7 cellular contexts compared by ENCODE assay signal in the genomic region with DNA sequence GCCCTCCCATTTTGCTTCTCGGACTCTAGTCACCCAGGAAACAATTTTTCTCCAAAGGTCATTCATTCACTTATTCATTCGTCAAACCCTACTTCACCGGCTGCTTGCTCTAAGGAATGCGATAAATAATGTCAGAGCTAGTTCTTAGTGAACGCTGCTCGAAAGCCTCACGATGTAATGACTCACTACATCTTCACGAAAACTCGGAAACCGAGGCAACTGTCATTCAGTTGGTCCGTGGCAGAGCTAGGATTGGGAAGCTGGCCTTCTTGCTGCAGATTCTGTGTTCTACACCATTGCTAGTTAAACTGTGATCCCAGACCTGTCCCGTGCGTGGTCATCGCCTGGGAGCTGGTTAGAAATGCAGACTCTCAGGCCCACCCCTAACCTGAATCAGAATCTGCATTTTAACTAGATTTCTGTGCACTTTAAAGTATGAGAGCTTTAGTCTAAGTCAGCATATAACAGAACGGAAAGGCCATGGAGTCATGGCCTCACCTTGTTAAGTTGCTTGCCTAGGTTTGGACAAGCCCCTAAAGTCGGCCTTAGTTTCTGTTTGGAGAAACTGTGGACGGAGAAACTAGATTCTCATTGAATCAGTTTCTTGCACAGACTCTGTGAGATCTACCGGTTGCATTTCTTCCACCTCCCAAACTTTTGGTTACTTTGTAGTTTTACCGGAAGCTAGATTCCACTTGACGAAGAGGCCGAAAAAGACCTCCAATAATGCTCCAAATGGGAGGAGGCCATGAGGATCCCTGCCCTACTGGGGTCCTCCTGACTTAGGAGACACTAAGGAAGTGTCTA. TPM values are rescaled to one million over a fixed set of nuclear protein-coding genes. Genes with fewer than 3 reads are reported as not detected.
DNase-seq lines count a peak whose midpoint lies in the region; ATAC-seq, FAIRE-seq and TF ChIP-seq lines count a peak whose summit lies in the region.

No MANE protein-coding gene starts in this region.

- TF ChIP-seq POLR2A in vagina (IDR thresholded peaks at IDR 0.05), result no peak

- peak overlapping the region; percentile 77 for H3K4me3 ChIP-seq in MG63
- H3K4me3 ChIP-seq in bronchial epithelial cell (ENCODE audit: low read depth, low read length), result peak overlapping the region; percentile 87
- peak overlapping the region; percentile 76 for H3K4me3 ChIP-seq in mesodermal cell (ENCODE audit: extremely low read depth, insufficient read depth, low read length, poor library complexity, severe bottlenecking)
- H3K4me3 ChIP-seq in vagina, result peak overlapping the region; percentile 78 to 85

- TF ChIP-seq CTCF in bronchial epithelial cell (IDR thresholded peaks at IDR 0.05; ENCODE audit: insufficient read depth, low read length, severe bottlenecking) (no peak), vagina (IDR thresholded peaks at IDR 0.05) (no peak)

- H3K36me3 ChIP-seq in MG63 (no peaks in the 10 kb centered on the region; the same call in 1 of the 2 replicates), bronchial epithelial cell (ENCODE audit: control insufficient read depth, insufficient read depth, low read length) (peaks cover 3% of the 10 kb centered on the region), mesodermal cell (ENCODE audit: control insufficient read depth, insufficient read depth, low read length) (peaks cover 11% of the 10 kb centered on the region), vagina (peaks cover 0 to under 1% of the 10 kb centered on the region in 2 donors)

- peak; percentile 29 for ATAC-seq in GM19395 (IDR thresholded peaks at IDR 0.05; ENCODE audit: unreplicated experiment)

- H3K9me3 ChIP-seq in MG63, result no peaks in the 10 kb centered on the region
- no peaks in the 10 kb centered on the region for H3K9me3 ChIP-seq in mesodermal cell (ENCODE audit: control insufficient read depth, low read length)
- no peaks in the 10 kb centered on the region for H3K9me3 ChIP-seq in vagina

- H3K27me3 ChIP-seq in MG63 (no peaks in the 10 kb centered on the region), bronchial epithelial cell (ENCODE audit: control insufficient read depth, insufficient read depth, low read length) (no peaks in the 10 kb centered on the region), vagina (no peaks in the 10 kb centered on the region)

- peaks cover 24% of the 10 kb centered on the region for H3K4me1 ChIP-seq in mesodermal cell (ENCODE audit: control insufficient read depth, insufficient read depth, low read length, poor library complexity, severe bottlenecking)
- peaks cover 56% of the 10 kb centered on the region for H3K4me1 ChIP-seq in vagina

- DNase-seq in MG63 (no peak), bronchial epithelial cell (ENCODE audit: low read depth) (peak; percentile 81), vagina (ENCODE audit: extremely low spot score in 2 of 2) (no peak), Ammon's horn (ENCODE audit: low spot score) (no peak), NCI-H2029 treated with DMSO at 0.1 percent for 48 hours (lab: John Stamatoyannopoulos, UW) (no peak)

- H3K27ac ChIP-seq in mesodermal cell (ENCODE audit: low read depth, low read length, severe bottlenecking) (peak overlapping the region; percentile 64), vagina (peak overlapping the region; percentile 39)

- intact Hi-C loops in vagina (cut with DNase I), result no loop called here

- 59 to 61% methylated on average over 20 of the region's 21 CpGs for WGBS in mesodermal cell (ENCODE audit: insufficient coverage in 2 of 2), 2 experiments

- no peak for FAIRE-seq in bronchial epithelial cell (lab: Jason Lieb, UNC)

RNA-seq across cellular contexts. Expression of a gene that starts 0.6 kb away (rescaled TPM):
- total RNA-seq in MG63 (2014; rRNA removed; shearing (Covaris generic); ENCODE audit: low replicate concordance), result 7.5 and 29.8 TPM in 2 replicates
- total RNA-seq in bronchial epithelial cell (9.7 and 11.8 TPM in 2 replicates), vagina (122 TPM)
- 43.3 TPM for polyA plus RNA-seq in mesodermal cell (2013, experiment 1 of 2)
- polyA plus RNA-seq in mesodermal cell (2013, experiment 2 of 2), result 36.5 TPM

RNA-seq across cellular contexts. Expression of a gene that starts 20.9 kb away (rescaled TPM):
- total RNA-seq in MG63 (2014; rRNA removed; shearing (Covaris generic); ENCODE audit: low replicate concordance), result 34.0 and 64.8 TPM in 2 replicates
- total RNA-seq in bronchial epithelial cell (16.9 and 28.2 TPM in 2 replicates), vagina (16.0 TPM)
- polyA plus RNA-seq in mesodermal cell (2013, experiment 1 of 2), result 27.3 TPM
- 23.9 TPM for polyA plus RNA-seq in mesodermal cell (2013, experiment 2 of 2)

RNA-seq across cellular contexts. Expression of a gene that starts 21.3 kb away (rescaled TPM):
- 7.7 and 13.7 TPM in 2 replicates for total RNA-seq in MG63 (2014; rRNA removed; shearing (Covaris generic); ENCODE audit: low replicate concordance)
- total RNA-seq in bronchial epithelial cell, result 37.6 and 40.0 TPM in 2 replicates
- polyA plus RNA-seq in mesodermal cell (2013, experiment 1 of 2), result 23.0 TPM
- polyA plus RNA-seq in mesodermal cell (2013, experiment 2 of 2), result 20.1 TPM
- total RNA-seq in vagina, result 9.6 TPM

RNA-seq across cellular contexts. Expression of a gene that starts 47.1 kb away (rescaled TPM):
- total RNA-seq in MG63 (2014; rRNA removed; shearing (Covaris generic); ENCODE audit: low replicate concordance), result 1.1 and 1.3 TPM in 2 replicates
- 1.5 and 1.6 TPM in 2 replicates for total RNA-seq in bronchial epithelial cell
- polyA plus RNA-seq in mesodermal cell (2013, experiment 1 of 2), result 6.5 TPM
- polyA plus RNA-seq in mesodermal cell (2013, experiment 2 of 2), result 5.0 TPM
- 9.1 TPM for total RNA-seq in vagina
